ENCODE assay signal across 8 cellular contexts in genomic region chr19:54209748-54210494, GRCh38. TPM values are rescaled to one million over a fixed set of nuclear protein-coding genes. Genes with fewer than 3 reads are reported as not detected.
A peak's percentile ranks its signal among the peaks of the same experiment; 100 is the strongest.
DNase-seq lines count a peak whose midpoint lies in the region; ATAC-seq and TF ChIP-seq lines count a peak whose summit lies in the region.

No MANE protein-coding gene starts in this region.

- no peak overlapping the region for H2AFZ ChIP-seq in osteoblast (ENCODE audit: low read length)

- H3K27ac Mint-ChIP-seq in activated naive CD8-positive, alpha-beta T cell treated with anti-CD3 and anti-CD28 coated beads for 36 hours = peak overlapping the region; percentile 80
- peak overlapping the region; percentile 84 for H3K27ac Mint-ChIP-seq in glutamatergic neuron (ENCODE audit: unreplicated experiment)

- H3K4me2 ChIP-seq in osteoblast (ENCODE audit: insufficient read depth, low read length) = peak overlapping the region; percentile 74

- DNase-seq in AG04450 (ENCODE audit: low read depth, low spot score) (peak; percentile 96), HAP-1 (ENCODE audit: low spot score in 2 of 2) (peak; percentile 52 to 81), NCI-H460 (ENCODE audit: extremely low read depth, low read depth) (peak; percentile 74), glutamatergic neuron (no peak), osteoblast (ENCODE audit: insufficient read length, low spot score, missing footprints) (peak; percentile 99)
- peak; percentile 39 for DNase-seq in activated naive CD8-positive, alpha-beta T cell treated with anti-CD3 and anti-CD28 coated beads for 36 hours

- H3K36me3 Mint-ChIP-seq in activated naive CD8-positive, alpha-beta T cell treated with anti-CD3 and anti-CD28 coated beads for 36 hours = peaks cover 63% of the 10 kb centered on the region
- H3K36me3 Mint-ChIP-seq in glutamatergic neuron (ENCODE audit: unreplicated experiment) = peaks cover 14% of the 10 kb centered on the region

- peaks cover 36% of the 10 kb centered on the region for H3K36me3 ChIP-seq in HAP-1 (replicated peaks)
- peaks cover 38% of the 10 kb centered on the region for H3K36me3 ChIP-seq in osteoblast (ENCODE audit: insufficient read depth, low read length)

- TF ChIP-seq CTCF in AG04450 (IDR thresholded peaks at IDR 0.05; ENCODE audit: low read depth, low read length) = no peak
- no peak for TF ChIP-seq CTCF in glutamatergic neuron (IDR thresholded peaks at IDR 0.05; ENCODE audit: partially characterized antibody, unreplicated experiment)
- no peak for TF ChIP-seq CTCF in osteoblast (IDR thresholded peaks at IDR 0.05; ENCODE audit: extremely low read depth, low read depth, low read length)

- H3K9me3 ChIP-seq in AG04450 (ENCODE audit: control insufficient read depth, insufficient read depth, low read length) (no peaks in the 10 kb centered on the region; the same call in 1 of the 2 replicates), HAP-1 (no peaks in the 10 kb centered on the region), osteoblast (ENCODE audit: low read depth, low read length) (no peaks in the 10 kb centered on the region)

- H3K4me1 ChIP-seq in HAP-1 = peaks cover 8% of the 10 kb centered on the region
- H3K4me1 ChIP-seq in osteoblast (ENCODE audit: insufficient read depth, low read length) = peaks cover 54% of the 10 kb centered on the region

- peaks cover 48% of the 10 kb centered on the region for H3K79me2 ChIP-seq in osteoblast (ENCODE audit: insufficient read depth, low read length)

- peaks cover 65% of the 10 kb centered on the region for H4K20me1 ChIP-seq in osteoblast (ENCODE audit: insufficient read depth, low read length)

- peaks cover 3% of the 10 kb centered on the region for H3K9me3 Mint-ChIP-seq in activated naive CD8-positive, alpha-beta T cell treated with anti-CD3 and anti-CD28 coated beads for 36 hours
- peaks cover 11% of the 10 kb centered on the region for H3K9me3 Mint-ChIP-seq in glutamatergic neuron (ENCODE audit: unreplicated experiment)

- CTCF ChIA-PET in AG04450 (lab: Charles Lee) = interaction anchor here (0.8 to 0.9 kb wide), 2 partner anchors 20 to 21 kb away, joined by 3 read pairs; partner anchors contain the start of gene MBOAT7

- H3K4me3 ChIP-seq in AG04450 (ENCODE audit: low read depth, low read length) (peak overlapping the region; percentile 17; the same call in 1 of the 2 replicates), HAP-1 (no peak overlapping the region), osteoblast (ENCODE audit: insufficient read depth, low read length) (peak overlapping the region; percentile 31)

- H3K27me3 Mint-ChIP-seq in activated naive CD8-positive, alpha-beta T cell treated with anti-CD3 and anti-CD28 coated beads for 36 hours = peaks cover 4% of the 10 kb centered on the region
- peaks cover 6% of the 10 kb centered on the region for H3K27me3 Mint-ChIP-seq in glutamatergic neuron (ENCODE audit: unreplicated experiment)

- ATAC-seq in GM18909 (IDR thresholded peaks at IDR 0.05; ENCODE audit: poor library complexity, unreplicated experiment) (no peak), GM18870 (IDR thresholded peaks at IDR 0.05; ENCODE audit: unreplicated experiment) (no peak)

- H3K4me1 Mint-ChIP-seq in activated naive CD8-positive, alpha-beta T cell treated with anti-CD3 and anti-CD28 coated beads for 36 hours = peaks cover 60% of the 10 kb centered on the region
- peaks cover 22% of the 10 kb centered on the region for H3K4me1 Mint-ChIP-seq in glutamatergic neuron (ENCODE audit: low read depth, unreplicated experiment)

- POLR2A ChIA-PET in AG04450 (lab: Yijun Ruan, JAX) = interaction anchor here (0.5 to 3.9 kb wide), 8 partner anchors 9 to 342 kb away, joined by 3 to 29 read pairs (median 8); partner anchors contain the start of genes CNOT3, LENG1, MBOAT7 and RPS9

- in situ Hi-C loops in HAP-1 (cut with MboI; ENCODE audit: low sequenced_read_pairs) = no loop called here

- peak overlapping the region; percentile 1 for H3K4me3 Mint-ChIP-seq in activated naive CD8-positive, alpha-beta T cell treated with anti-CD3 and anti-CD28 coated beads for 36 hours
- peak overlapping the region; percentile 35 for H3K4me3 Mint-ChIP-seq in glutamatergic neuron (ENCODE audit: unreplicated experiment)

- H3K27me3 ChIP-seq in AG04450 (ENCODE audit: control insufficient read depth, insufficient read depth, low read length) (no peaks in the 10 kb centered on the region), HAP-1 (ENCODE audit: low read depth) (no peaks in the 10 kb centered on the region), osteoblast (ENCODE audit: insufficient read depth, low read length) (no peaks in the 10 kb centered on the region)

- H3K27ac ChIP-seq in AG04450 (ENCODE audit: low read depth, low read length) = peak overlapping the region; percentile 90
- peak overlapping the region; percentile 87 for H3K27ac ChIP-seq in osteoblast (ENCODE audit: low read depth, low read length)

RNA-seq across cellular contexts. Expression of gene RPS9, which starts 9.3 kb away (rescaled TPM):
- polyA plus RNA-seq in AG04450 (2011; rRNA removed) = 1,566 and 2,378 TPM in 2 replicates
- polyA minus RNA-seq in AG04450 (2011; rRNA and poly(A)+ RNA removed) = 360 and 501 TPM in 2 replicates
- total RNA-seq in NCI-H460 (2014; rRNA removed; shearing (Covaris generic)) = 2,109 and 2,437 TPM in 2 replicates
- polyA plus RNA-seq in NCI-H460 (2014; cell fraction: nucleus; rRNA removed) = 2,452 and 3,544 TPM in 2 replicates
- total RNA-seq in activated naive CD8-positive, alpha-beta T cell treated with anti-CD3 and anti-CD28 coated beads for 36 hours = 1,000 to 10,000 TPM; 1,783 to 1,787 TPM
- total RNA-seq in glutamatergic neuron (ENCODE audit: unreplicated experiment) = 557 TPM
- 1,229 and 1,336 TPM in 2 replicates for total RNA-seq in osteoblast

RNA-seq across cellular contexts. Expression of gene LILRB3, which starts 12.9 kb away (rescaled TPM):
- polyA plus RNA-seq in AG04450 (2011; rRNA removed) = not detected in 2 replicates
- polyA minus RNA-seq in AG04450 (2011; rRNA and poly(A)+ RNA removed) = not detected in 2 replicates
- total RNA-seq in NCI-H460 (2014; rRNA removed; shearing (Covaris generic)) = not detected in 2 replicates
- polyA plus RNA-seq in NCI-H460 (2014; cell fraction: nucleus; rRNA removed) = not detected in 2 replicates
- not detected for total RNA-seq in activated naive CD8-positive, alpha-beta T cell treated with anti-CD3 and anti-CD28 coated beads for 36 hours
- not detected for total RNA-seq in glutamatergic neuron (ENCODE audit: unreplicated experiment)
- not detected in 2 replicates for total RNA-seq in osteoblast

RNA-seq across cellular contexts. Expression of gene TSEN34, which starts 18.8 kb away (rescaled TPM):
- polyA plus RNA-seq in AG04450 (2011; rRNA removed) = 32.4 and 36.4 TPM in 2 replicates
- polyA minus RNA-seq in AG04450 (2011; rRNA and poly(A)+ RNA removed) = 17.4 and 25.2 TPM in 2 replicates
- 27.3 and 38.4 TPM in 2 replicates for total RNA-seq in NCI-H460 (2014; rRNA removed; shearing (Covaris generic))
- polyA plus RNA-seq in NCI-H460 (2014; cell fraction: nucleus; rRNA removed) = 92.9 and 99.4 TPM in 2 replicates
- total RNA-seq in activated naive CD8-positive, alpha-beta T cell treated with anti-CD3 and anti-CD28 coated beads for 36 hours = 10 to 100 TPM; 15.5 to 16.4 TPM
- total RNA-seq in glutamatergic neuron (ENCODE audit: unreplicated experiment) (44.8 TPM), osteoblast (73.1 and 76.3 TPM in 2 replicates)

RNA-seq across cellular contexts. Expression of gene MBOAT7, which starts 20.5 kb away (rescaled TPM):
- polyA plus RNA-seq in AG04450 (2011; rRNA removed) = 45.1 and 63.2 TPM in 2 replicates
- polyA minus RNA-seq in AG04450 (2011; rRNA and poly(A)+ RNA removed) = 33.8 and 44.8 TPM in 2 replicates
- total RNA-seq in NCI-H460 (2014; rRNA removed; shearing (Covaris generic)) = 27.5 and 28.9 TPM in 2 replicates
- polyA plus RNA-seq in NCI-H460 (2014; cell fraction: nucleus; rRNA removed) = 57.6 and 80.4 TPM in 2 replicates
- total RNA-seq in activated naive CD8-positive, alpha-beta T cell treated with anti-CD3 and anti-CD28 coated beads for 36 hours = 10 to 100 TPM; 57.0 to 57.1 TPM
- total RNA-seq in glutamatergic neuron (ENCODE audit: unreplicated experiment) (62.0 TPM), osteoblast (26.1 and 30.1 TPM in 2 replicates)

RNA-seq across cellular contexts. Expression of gene LILRA6, which starts 32.7 kb away (rescaled TPM):
- not detected in 2 replicates for polyA plus RNA-seq in AG04450 (2011; rRNA removed)
- polyA minus RNA-seq in AG04450 (2011; rRNA and poly(A)+ RNA removed) = not detected in 2 replicates
- not detected in 2 replicates for total RNA-seq in NCI-H460 (2014; rRNA removed; shearing (Covaris generic))
- not detected in 2 replicates for polyA plus RNA-seq in NCI-H460 (2014; cell fraction: nucleus; rRNA removed)
- total RNA-seq in activated naive CD8-positive, alpha-beta T cell treated with anti-CD3 and anti-CD28 coated beads for 36 hours = not detected
- total RNA-seq in glutamatergic neuron (ENCODE audit: unreplicated experiment) (not detected), osteoblast (not detected in 2 replicates)
